ENCODE assay signal across 8 cellular contexts in the genomic region with DNA sequence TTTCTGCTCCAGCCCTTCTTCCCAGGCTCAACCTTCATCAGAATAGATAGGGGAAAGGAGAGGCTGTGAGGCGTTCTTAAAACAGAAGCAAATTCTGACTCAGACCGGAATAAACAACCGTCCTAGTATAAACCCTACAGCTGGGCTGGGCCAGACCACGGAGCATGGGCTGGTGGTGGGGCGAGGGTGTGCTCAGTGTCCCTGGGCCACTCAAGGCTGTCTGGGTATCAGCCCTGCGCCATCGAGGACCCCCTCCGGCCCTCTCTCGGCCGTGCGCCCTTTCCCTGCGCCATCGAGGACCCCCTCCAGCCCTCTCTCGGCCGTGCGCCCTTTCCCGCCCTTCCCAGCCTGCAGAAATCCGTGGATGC. TPM values are rescaled to one million over a fixed set of nuclear protein-coding genes. Genes with fewer than 3 reads are reported as not detected.
DNase-seq lines count a peak whose midpoint lies in the region; ATAC-seq and TF ChIP-seq lines count a peak whose summit lies in the region.

No MANE protein-coding gene starts in this region.

- H3K4me1 ChIP-seq in vagina = peaks cover 23% of the 10 kb centered on the region

- peak overlapping the region; percentile 88 for H3K4me3 Mint-ChIP-seq in memory B cell

- peaks cover 17% of the 10 kb centered on the region for H3K4me1 Mint-ChIP-seq in memory B cell

- DNase-seq in brain microvascular endothelial cell (no peak), memory B cell (ENCODE audit: low spot score in 2 of 2) (peak in 1 of 2 donors; percentile 12), vagina (ENCODE audit: extremely low spot score in 2 of 2) (no peak), hippocampal formation (lab: John Stamatoyannopoulos, UW) (no peak), cortex of kidney (lab: John Stamatoyannopoulos, UW) (no peak)

- no peaks in the 10 kb centered on the region for H3K9me3 ChIP-seq in vagina

- in situ Hi-C loops in brain microvascular endothelial cell (cut with HindIII; ENCODE audit: low pct_ligation_motif_present, low sequenced_read_pairs) = no loop called here

- H3K36me3 ChIP-seq in brain microvascular endothelial cell (replicated peaks) (peaks cover 94% of the 10 kb centered on the region), vagina (peaks cover 5 to 70% of the 10 kb centered on the region in 2 donors)

- no peak overlapping the region for H3K27ac Mint-ChIP-seq in memory B cell

- peaks cover 29% of the 10 kb centered on the region for H3K36me3 Mint-ChIP-seq in memory B cell

- H3K9me3 Mint-ChIP-seq in memory B cell = no peaks in the 10 kb centered on the region

- ATAC-seq in HG03045 (IDR thresholded peaks at IDR 0.05; ENCODE audit: unreplicated experiment) = peak; percentile 63
- ATAC-seq in memory B cell (ENCODE audit: low read depth) = peak; percentile 50
- no peak for ATAC-seq in GM21576 (IDR thresholded peaks at IDR 0.05; ENCODE audit: unreplicated experiment)

- TF ChIP-seq POLR2A in vagina (IDR thresholded peaks at IDR 0.05) = no peak

- H3K27ac ChIP-seq in C4-2B (peak overlapping the region; percentile 50), brain microvascular endothelial cell (peak overlapping the region; percentile 33), vagina (peak overlapping the region; percentile 81)

- TF ChIP-seq CTCF in C4-2B (conservative IDR thresholded peaks at IDR 0.05) = no peak
- no peak for TF ChIP-seq CTCF in brain microvascular endothelial cell (IDR thresholded peaks at IDR 0.05; ENCODE audit: low read depth, low read length, missing control alignments)
- TF ChIP-seq CTCF in vagina (IDR thresholded peaks at IDR 0.05) = no peak

- no peaks in the 10 kb centered on the region for H3K27me3 Mint-ChIP-seq in memory B cell

- H3K27me3 ChIP-seq in brain microvascular endothelial cell (replicated peaks) (no peaks in the 10 kb centered on the region), vagina (no peaks in the 10 kb centered on the region)

- intact Hi-C loops in vagina (cut with DNase I) = loop anchor here (2.0 to 10.0 kb wide), 2 partner anchors 36 to 54 kb away; a partner anchor contains a TSS

- H3K4me3 ChIP-seq in brain microvascular endothelial cell (ENCODE audit: low read depth, low read length) = peak overlapping the region; percentile 47
- H3K4me3 ChIP-seq in vagina = peak overlapping the region; percentile 26 to 35

RNA-seq across cellular contexts. Expression of a gene that starts 36.0 kb away (rescaled TPM):
- 208 TPM for total RNA-seq in vagina
